Comparison of ENCODE assay signal across 24 cellular contexts in the genomic region with DNA sequence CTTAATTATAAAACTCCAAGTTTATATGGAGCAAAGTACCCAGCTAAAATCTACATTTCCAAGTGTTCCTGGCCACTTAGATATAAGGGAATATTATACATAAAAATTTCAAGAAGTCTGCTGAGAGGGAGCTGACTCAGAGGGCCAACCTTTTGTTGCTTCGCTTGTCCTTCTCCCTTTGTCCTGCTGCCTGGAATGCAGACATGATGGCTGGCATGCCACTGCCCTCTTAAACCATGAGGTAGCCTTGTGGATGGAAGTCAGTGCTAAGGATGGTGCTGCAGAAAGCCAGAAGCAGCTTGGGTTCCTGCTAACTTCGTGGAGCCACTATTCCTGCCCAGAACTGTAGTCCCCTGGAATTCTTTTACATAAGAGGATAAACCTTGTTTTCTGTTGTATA.
"Had no signal": no experiment of that assay in that cellular context is flagged by ENCODE, and none has a peak within 500 bp of the region (broad histone marks: within the 10 kb centered on the region; RNA-seq: fewer than 3 reads in every experiment).

No MANE protein-coding gene starts in this region.

- H3K9ac ChIP-seq: neural progenitor cell, parathyroid adenoma had no signal

- H3K9me3 ChIP-seq: left ventricle myocardium inferior, neutrophil, psoas muscle, right lobe of liver, tibial nerve, uterus had no signal

- H3K79me2 ChIP-seq: parathyroid adenoma had no signal

- ATAC-seq: natural killer cell; psoas muscle; right lobe of liver; stimulated activated memory B cell treated with anti-CD40 and anti-IgM and Interleukin-4, amounts not matched to agents 10 μg/mL and 1 μg/mL and 100 μg/mL, for 72 hours; stimulated activated naive CD8-positive, alpha-beta T cell treated with anti-CD3 and anti-CD28 coated beads, Interleukin-15, amount 100 ng/mL, for 72 hours had no signal

- DNase-seq: islet precursor cell; left ventricle myocardium inferior; mesendoderm; naive B cell; natural killer cell; nephron progenitor cell; occipital lobe; psoas muscle; right lobe of liver; stimulated activated CD4-positive, alpha-beta T cell treated with anti-CD3 and anti-CD28 coated beads, Interleukin-1b, Interleukin-23, amount 100 ng/mL, for 48 hours; stimulated activated CD4-positive, alpha-beta T cell treated with anti-CD3 and anti-CD28 coated beads, Interleukin-2, amount 100 ng/mL, for 48 hours; stimulated activated CD4-positive, alpha-beta T cell treated with anti-CD3 and anti-CD28 coated beads, Interleukin-4, amount 100 ng/mL, for 4 hours; stimulated activated CD8-positive, alpha-beta memory T cell treated with anti-CD3 and anti-CD28 coated beads, Interleukin-4, amount 100 ng/mL, for 48 hours; stimulated activated naive CD4-positive, alpha-beta T cell treated with Interleukin-2 at 50 U/mL for 16 hours; stimulated activated naive CD8-positive, alpha-beta T cell treated with anti-CD3 and anti-CD28 coated beads, Interleukin-15, amount 100 ng/mL, for 72 hours; substantia nigra; uterus had no signal

- H2AFZ ChIP-seq: neural progenitor cell, parathyroid adenoma had no signal

- H3K36me3 ChIP-seq: left ventricle myocardium inferior, neural progenitor cell, neutrophil, right lobe of liver, tibial nerve, uterus had no signal

- H3K27ac ChIP-seq: left ventricle myocardium inferior, neural progenitor cell, neutrophil, parathyroid adenoma, psoas muscle, right lobe of liver, tibial nerve, uterus had no signal

- H3K4me2 ChIP-seq: neural progenitor cell, smooth muscle cell had no signal

- H3K27me3 ChIP-seq: neutrophil, right lobe of liver, tibial nerve, uterus had no signal

- H3K4me3 ChIP-seq: left ventricle myocardium inferior, lung, neural progenitor cell, psoas muscle, right lobe of liver, smooth muscle cell, tibial nerve, uterus had no signal
